Comparison of ENCODE assay signal across 21 cellular contexts in the genomic region with DNA sequence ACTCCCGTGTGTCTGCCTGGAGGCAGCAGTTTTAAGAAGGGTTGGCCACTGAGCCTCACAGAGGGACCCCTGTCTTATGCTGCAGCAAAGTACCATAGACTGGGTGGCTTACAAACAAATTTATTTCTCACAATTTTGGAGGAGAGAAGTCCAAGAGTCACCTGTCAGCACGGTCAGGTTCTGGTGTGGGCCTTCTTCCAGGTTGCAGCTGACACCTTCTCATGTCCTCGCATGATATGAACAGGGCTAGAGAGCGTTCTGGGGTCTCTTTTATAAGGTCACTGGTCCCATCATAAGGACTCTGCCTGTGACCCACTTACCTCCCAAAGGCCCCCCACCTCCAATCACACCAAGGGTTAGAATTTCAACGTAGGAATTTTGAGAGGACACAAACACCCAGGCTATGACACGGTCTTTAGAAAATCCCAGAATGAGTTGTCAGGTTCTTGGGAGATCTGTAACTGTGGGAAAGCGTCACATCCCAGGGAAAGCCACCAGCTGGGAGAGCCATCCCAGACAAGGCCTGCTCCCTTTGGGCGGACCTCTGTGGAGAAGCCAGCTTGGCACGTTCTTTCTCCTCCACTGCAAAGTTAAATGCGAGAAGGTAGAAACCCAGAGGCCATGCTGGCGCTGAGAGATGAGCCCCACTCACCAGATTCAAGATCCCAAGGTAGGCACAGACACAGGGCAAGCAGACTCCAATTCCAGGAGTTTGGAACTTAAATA. TPM values are rescaled to one million over a fixed set of nuclear protein-coding genes. Genes with fewer than 3 reads are reported as not detected.
DNase-seq lines count a peak whose midpoint lies in the region; FAIRE-seq and TF ChIP-seq lines count a peak whose summit lies in the region.
"Had no signal": no experiment of that assay in that cellular context is flagged by ENCODE, and none has a peak within 500 bp of the region (broad histone marks: within the 10 kb centered on the region; RNA-seq: fewer than 3 reads in every experiment).

A gene with protein sequence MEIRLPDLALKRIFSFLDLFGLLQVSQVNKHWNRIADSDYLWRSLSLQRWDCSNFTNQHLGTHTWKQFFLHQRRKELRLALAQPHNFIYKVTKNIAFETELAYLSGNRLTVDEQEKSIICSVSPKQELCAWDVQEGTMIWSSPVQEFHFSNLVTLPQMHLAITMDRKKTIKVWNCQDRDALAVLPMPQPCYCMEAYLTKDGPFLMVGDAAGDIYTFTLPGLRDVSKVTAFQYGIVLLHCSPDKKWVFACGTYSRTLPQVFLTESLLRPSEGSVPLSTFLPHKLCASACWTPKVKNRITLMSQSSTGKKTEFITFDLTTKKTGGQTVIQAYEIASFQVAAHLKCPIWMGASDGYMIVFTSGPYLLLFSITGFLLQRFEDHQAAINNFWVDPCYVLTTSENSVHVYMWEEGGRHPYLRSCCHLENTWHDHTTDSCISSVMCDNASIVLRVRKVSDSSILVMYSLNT (plus strand): TSS at position 569 of the 726 bp plus-strand sequence. CDS start 549 bp downstream, outside the sequence.

- H3K4me2 ChIP-seq in MM.1S (ENCODE audit: low read depth, low read length) = peak within 1 kb of the TSS; percentile 46

- no peaks in the 10 kb centered on the region for H3K9me3 ChIP-seq in Caco-2
- H3K9me3 ChIP-seq in MM.1S (replicated peaks; ENCODE audit: insufficient read depth, low read length) = no peaks in the 10 kb centered on the region
- H3K9me3 ChIP-seq in neutrophil = no peaks in the 10 kb centered on the region

- H3K27ac Mint-ChIP-seq in Caco-2 (ENCODE audit: unreplicated experiment) = peak within 1 kb of the TSS; percentile 79
- no peak within 1 kb of the TSS for H3K27ac Mint-ChIP-seq in activated naive CD4-positive, alpha-beta T cell treated with anti-CD3 and anti-CD28 coated beads, Interleukin-2, amount 10 ng/mL, durations not matched to agents 7 days and 5 days

- CTCF ChIA-PET in Caco-2 (lab: Charles Lee) = interaction anchor here (1.0 to 1.7 kb wide), 3 partner anchors 25 to 64 kb away, joined by 5 to 9 read pairs (median 6); no protein-coding TSS in a partner anchor
- CTCF ChIA-PET in activated naive CD4-positive, alpha-beta T cell treated with anti-CD3 and anti-CD28 coated beads, Interleukin-2, amount 10 ng/mL, durations not matched to agents 7 days and 5 days (lab: Charles Lee) = interaction anchor here (1.5 kb wide), 1 partner anchor 64 kb away, joined by 4 read pairs; no protein-coding TSS in a partner anchor

- H3K4me3 ChIP-seq in Caco-2 (ENCODE audit: low read depth, low read length) (no peak within 1 kb of the TSS), MM.1S (ENCODE audit: low read length) (peak within 1 kb of the TSS; percentile 13; the same call in 1 of the 2 replicates), bronchial epithelial cell (ENCODE audit: low read depth, low read length) (no peak within 1 kb of the TSS), neutrophil (ENCODE audit: low read depth in 1 of 2, low read length in 1 of 2) (no peak within 1 kb of the TSS), coronary artery (no peak within 1 kb of the TSS)

- BruUV-seq in Caco-2 (replicated peaks; lab: Mats Ljungman, UMichigan) = no TSS peak

- no peaks in the 10 kb centered on the region for H3K36me3 ChIP-seq in Caco-2 (ENCODE audit: control insufficient read depth, insufficient read depth, low read length)
- H3K36me3 ChIP-seq in MM.1S (replicated peaks; ENCODE audit: insufficient read depth, low read length) = no peaks in the 10 kb centered on the region
- no peaks in the 10 kb centered on the region for H3K36me3 ChIP-seq in bronchial epithelial cell (ENCODE audit: control insufficient read depth, insufficient read depth, low read length)
- no peaks in the 10 kb centered on the region for H3K36me3 ChIP-seq in neutrophil

- peak; percentile 68 for FAIRE-seq in bronchial epithelial cell (lab: Jason Lieb, UNC)
- FAIRE-seq: GM18507 had no signal

- peak within 1 kb of the TSS; percentile 51 for H2AFZ ChIP-seq in MM.1S (ENCODE audit: low read length)

- H3K27me3 ChIP-seq in Caco-2 (replicated peaks; ENCODE audit: control insufficient read depth, insufficient read depth, low read length) (no peaks in the 10 kb centered on the region), MM.1S (replicated peaks; ENCODE audit: insufficient read depth, low read length) (no peaks in the 10 kb centered on the region), bronchial epithelial cell (ENCODE audit: control insufficient read depth, insufficient read depth, low read length) (no peaks in the 10 kb centered on the region), neutrophil (no peaks in the 10 kb centered on the region)

- H3K9me2 ChIP-seq in MM.1S (replicated peaks; ENCODE audit: insufficient read depth, low read length) = no peaks in the 10 kb centered on the region

- H3K9ac ChIP-seq in MM.1S (ENCODE audit: low read length) = no peak within 1 kb of the TSS

- peak within 1 kb of the TSS; percentile 41 for H3K4me3 Mint-ChIP-seq in Caco-2 (ENCODE audit: unreplicated experiment)
- H3K4me3 Mint-ChIP-seq in activated naive CD4-positive, alpha-beta T cell treated with anti-CD3 and anti-CD28 coated beads, Interleukin-2, amount 10 ng/mL, durations not matched to agents 7 days and 5 days = no peak within 1 kb of the TSS
- H3K4me3 Mint-ChIP-seq: CD8-positive, alpha-beta memory T cell had no signal

- peaks cover 42% of the 10 kb centered on the region for H3K4me1 Mint-ChIP-seq in Caco-2 (ENCODE audit: low read depth, unreplicated experiment)
- no peaks in the 10 kb centered on the region for H3K4me1 Mint-ChIP-seq in activated naive CD4-positive, alpha-beta T cell treated with anti-CD3 and anti-CD28 coated beads, Interleukin-2, amount 10 ng/mL, durations not matched to agents 7 days and 5 days
- H3K4me1 Mint-ChIP-seq: CD8-positive, alpha-beta memory T cell had no signal

- H3F3A ChIP-seq in MM.1S (ENCODE audit: insufficient read depth, low read length) = 0 out of 2 replicates have a peak, but pooled peaks cover 4% of the 10 kb centered on the region

- intact Hi-C loops in Caco-2 (cut with micrococcal nuclease; ENCODE audit: unreplicated experiment) = loop anchor here (2.0 kb wide), 1 partner anchor 25 kb away; no protein-coding TSS in a partner anchor

- DNase-seq in Caco-2 (no peak), MM.1S (no peak), bronchial epithelial cell (ENCODE audit: low read depth) (no peak), HT-29 (ENCODE audit: low spot score) (no peak), coronary artery (ENCODE audit: low spot score) (no peak)
- no peak for DNase-seq in activated naive CD4-positive, alpha-beta T cell treated with anti-CD3 and anti-CD28 coated beads, Interleukin-2, amount 10 ng/mL, durations not matched to agents 7 days and 5 days
- DNase-seq: AML-193; CD8-positive, alpha-beta memory T cell; GDM1; GOT3; KBM-7; NCI-H1105; NCI-H1694 treated with DMSO at 0.1 percent for 48 hours; NCI-H2081 treated with DMSO at 0.1 percent for 48 hours; NCI-H446 had no signal

- no peaks in the 10 kb centered on the region for H4K20me1 ChIP-seq in MM.1S (ENCODE audit: insufficient read depth, low read length)

- no peak within 1 kb of the TSS; the same call in 1 of the 2 replicates for H3K27ac ChIP-seq in MM.1S (ENCODE audit: low read length)
- H3K27ac ChIP-seq in neutrophil = peak within 1 kb of the TSS; percentile 75
- H3K27ac ChIP-seq in coronary artery = no peak within 1 kb of the TSS

- H3K4me1 ChIP-seq in Caco-2 (peaks cover 19% of the 10 kb centered on the region), MM.1S (ENCODE audit: low read length) (peaks cover 6% of the 10 kb centered on the region; the same call in 1 of the 2 replicates), neutrophil (ENCODE audit: control insufficient read depth in 1 of 2, insufficient read depth in 1 of 2, low read depth in 1 of 2, low read length in 1 of 2) (peaks cover 42 to 44% of the 10 kb centered on the region in 2 experiments)

- peaks cover 4% of the 10 kb centered on the region for H3K36me3 Mint-ChIP-seq in Caco-2 (ENCODE audit: insufficient read depth, unreplicated experiment)
- no peaks in the 10 kb centered on the region for H3K36me3 Mint-ChIP-seq in activated naive CD4-positive, alpha-beta T cell treated with anti-CD3 and anti-CD28 coated beads, Interleukin-2, amount 10 ng/mL, durations not matched to agents 7 days and 5 days
- H3K36me3 Mint-ChIP-seq: CD8-positive, alpha-beta memory T cell had no signal

- POLR2A ChIA-PET in Caco-2 (lab: Charles Lee) = interaction anchor here (1.4 kb wide), 1 partner anchor 15 kb away, joined by 3 read pairs; no protein-coding TSS in a partner anchor

- H3K27me3 Mint-ChIP-seq in Caco-2 (ENCODE audit: insufficient read depth, unreplicated experiment) = no peaks in the 10 kb centered on the region
- H3K27me3 Mint-ChIP-seq in activated naive CD4-positive, alpha-beta T cell treated with anti-CD3 and anti-CD28 coated beads, Interleukin-2, amount 10 ng/mL, durations not matched to agents 7 days and 5 days = peaks cover 9% of the 10 kb centered on the region

- no peaks in the 10 kb centered on the region for H3K79me2 ChIP-seq in MM.1S (ENCODE audit: low read length)

- no peaks in the 10 kb centered on the region for H3K9me3 Mint-ChIP-seq in Caco-2 (ENCODE audit: unreplicated experiment)
- H3K9me3 Mint-ChIP-seq in activated naive CD4-positive, alpha-beta T cell treated with anti-CD3 and anti-CD28 coated beads, Interleukin-2, amount 10 ng/mL, durations not matched to agents 7 days and 5 days = no peaks in the 10 kb centered on the region
- H3K9me3 Mint-ChIP-seq: CD8-positive, alpha-beta memory T cell had no signal

- TF ChIP-seq CTCF in Caco-2 (IDR thresholded peaks at IDR 0.05; ENCODE audit: insufficient read depth in 1 of 2, low read depth in 1 of 2, low read length in 1 of 2, severe bottlenecking in 1 of 2, unreplicated experiment in 1 of 2) = no peak
- no peak for TF ChIP-seq CTCF in MM.1S (IDR thresholded peaks at IDR 0.05; ENCODE audit: low read length)
- no peak for TF ChIP-seq CTCF in bronchial epithelial cell (IDR thresholded peaks at IDR 0.05; ENCODE audit: insufficient read depth, low read length, severe bottlenecking)
- TF ChIP-seq CTCF in neutrophil (IDR thresholded peaks at IDR 0.05) = no peak
- no peak for TF ChIP-seq CTCF in coronary artery (IDR thresholded peaks at IDR 0.05)

RNA-seq across cellular contexts. Expression of the gene that starts here (rescaled TPM):
- total RNA-seq in Caco-2 (2022) (1.7 and 2.3 TPM in 2 replicates), bronchial epithelial cell (not detected in 2 replicates)
- not detected in 2 replicates for total RNA-seq in HT-29 (2014; rRNA removed; shearing (Covaris generic))
- total RNA-seq: A172; CD8-positive, alpha-beta memory T cell; Daoy; Right ventricle myocardium inferior; SK-MEL-5 had no signal
